Comparison of ENCODE assay signal across 13 cellular contexts in genomic region chr1:90836345-90836679, GRCh38.
A peak's percentile ranks its signal among the peaks of the same experiment; 100 is the strongest.
DNase-seq lines count a peak whose midpoint lies in the region; ATAC-seq, FAIRE-seq and TF ChIP-seq lines count a peak whose summit lies in the region.
"Had no signal": no experiment of that assay in that cellular context is flagged by ENCODE, and none has a peak within 500 bp of the region (broad histone marks: within the 10 kb centered on the region; RNA-seq: fewer than 3 reads in every experiment).

No MANE protein-coding gene starts in this region.

- peak overlapping the region; percentile 31 for H3K4me2 ChIP-seq in parathyroid adenoma (ENCODE audit: low read length)
- H3K4me2 ChIP-seq: BLaER1 treated with 17β-estradiol and CSF1 and Interleukin-3, amounts not matched to agents 10 nM and 100 nM had no signal

- intact Hi-C loops in CD14-positive monocyte (cut with micrococcal nuclease) (no loop called here), heart right ventricle (cut with DNase I) (no loop called here), head of caudate nucleus (cut with DNase I) (no loop called here)

- H3K9me3 Mint-ChIP-seq in CD14-positive monocyte = peaks cover 2 to 41% (median 19%) of the 10 kb centered on the region in 7 donors
- H3K9me3 Mint-ChIP-seq in activated T-helper 17 cell treated with anti-CD3 and anti-CD28 coated beads, Interleukin-2, amount 50 U/mL, for 72 hours = no peaks in the 10 kb centered on the region

- peaks cover 8 to 20% (median 17%) of the 10 kb centered on the region in 9 donors for H3K4me1 ChIP-seq in heart right ventricle
- H3K4me1 ChIP-seq in parathyroid adenoma = no peaks in the 10 kb centered on the region

- H3K27ac Mint-ChIP-seq in CD14-positive monocyte = no peak overlapping the region
- no peak overlapping the region for H3K27ac Mint-ChIP-seq in activated T-helper 17 cell treated with anti-CD3 and anti-CD28 coated beads, Interleukin-2, amount 50 U/mL, for 72 hours

- H3K36me3 ChIP-seq in heart right ventricle = no peaks in the 10 kb centered on the region
- no peaks in the 10 kb centered on the region for H3K36me3 ChIP-seq in parathyroid adenoma (ENCODE audit: control insufficient read depth, insufficient read depth, low read length)

- no peak overlapping the region for H3K27ac ChIP-seq in heart right ventricle
- no peak overlapping the region for H3K27ac ChIP-seq in parathyroid adenoma
- H3K27ac ChIP-seq: BLaER1 treated with 17β-estradiol and CSF1 and Interleukin-3, amounts not matched to agents 10 nM and 100 nM had no signal

- H3K9me3 ChIP-seq in heart right ventricle = no peaks in the 10 kb centered on the region
- H3K9me3 ChIP-seq in parathyroid adenoma (ENCODE audit: control insufficient read depth, low read length) = no peaks in the 10 kb centered on the region

- H3K4me3 ChIP-seq in heart right ventricle (peak overlapping the region; percentile 26 to 57 (median 48)), parathyroid adenoma (ENCODE audit: low read depth, low read length) (no peak overlapping the region)
- H3K4me3 ChIP-seq: BLaER1 treated with 17β-estradiol and CSF1 and Interleukin-3, amounts not matched to agents 10 nM and 100 nM had no signal

- H2AFZ ChIP-seq in parathyroid adenoma = no peak overlapping the region

- no peak for TF ChIP-seq POLR2A in H54 (IDR thresholded peaks at IDR 0.05; ENCODE audit: low read depth, low read length)

- 13 to 14% methylated on average over 8 of the region's 8 CpGs for WGBS in heart right ventricle, 2 donors

- peaks cover 15% of the 10 kb centered on the region for H3K4me1 Mint-ChIP-seq in CD14-positive monocyte
- H3K4me1 Mint-ChIP-seq in activated T-helper 17 cell treated with anti-CD3 and anti-CD28 coated beads, Interleukin-2, amount 50 U/mL, for 72 hours = peaks cover 10% of the 10 kb centered on the region

- no peak overlapping the region for H3K9ac ChIP-seq in parathyroid adenoma
- H3K9ac ChIP-seq: BLaER1 treated with 17β-estradiol and CSF1 and Interleukin-3, amounts not matched to agents 10 nM and 100 nM had no signal

- FAIRE-seq in H54 (lab: Jason Lieb, UNC) = no peak
- FAIRE-seq: GM19239 had no signal

- H3K27me3 ChIP-seq in heart right ventricle (peaks cover 6 to 100% (median 74%) of the 10 kb centered on the region in 7 donors), parathyroid adenoma (ENCODE audit: control insufficient read depth, insufficient read depth, low read length) (peaks cover 12% of the 10 kb centered on the region)

- DNase-seq in CD14-positive monocyte (ENCODE audit: low spot score) (no peak), heart right ventricle (no peak), H54 (ENCODE audit: insufficient read length, low spot score) (no peak), head of caudate nucleus (no peak)
- DNase-seq in activated CD4-positive, CD25-positive, alpha-beta regulatory T cell treated with anti-CD3 and anti-CD28 coated beads, Interleukin-2, amount 50 U/mL, for 72 hours = no peak
- DNase-seq: NCI-H1048, NCI-H82, occipital lobe had no signal

- no peaks in the 10 kb centered on the region for H3K79me2 ChIP-seq in parathyroid adenoma

- TF ChIP-seq CTCF in CD14-positive monocyte (IDR thresholded peaks at IDR 0.05) = no peak
- TF ChIP-seq CTCF in heart right ventricle (IDR thresholded peaks at IDR 0.05) = no peak
- TF ChIP-seq CTCF in parathyroid adenoma (IDR thresholded peaks at IDR 0.05) = no peak

- ATAC-seq in activated T-helper 17 cell treated with anti-CD3 and anti-CD28 coated beads, Interleukin-2, amount 50 U/mL, for 72 hours (replicated peaks) = no peak
- ATAC-seq in heart right ventricle (peak in 1 of 8 donors; percentile 13), HG02678 (IDR thresholded peaks at IDR 0.05; ENCODE audit: unreplicated experiment) (no peak)

- peaks cover 96 to 98% (median 97%) of the 10 kb centered on the region in 3 donors for H3K27me3 Mint-ChIP-seq in CD14-positive monocyte (ENCODE audit: low read depth in 3 of 3)
- H3K27me3 Mint-ChIP-seq in activated T-helper 17 cell treated with anti-CD3 and anti-CD28 coated beads, Interleukin-2, amount 50 U/mL, for 72 hours = peaks cover 76% of the 10 kb centered on the region

- peak overlapping the region; percentile 20 to 79 for H3K4me3 Mint-ChIP-seq in CD14-positive monocyte
- H3K4me3 Mint-ChIP-seq in activated T-helper 17 cell treated with anti-CD3 and anti-CD28 coated beads, Interleukin-2, amount 50 U/mL, for 72 hours = peak overlapping the region; percentile 17

- peaks cover 2 to 7% of the 10 kb centered on the region in 2 donors for H3K36me3 Mint-ChIP-seq in CD14-positive monocyte
- H3K36me3 Mint-ChIP-seq in activated T-helper 17 cell treated with anti-CD3 and anti-CD28 coated beads, Interleukin-2, amount 50 U/mL, for 72 hours (ENCODE audit: low read depth) = peaks cover 7% of the 10 kb centered on the region
